Comparison of ENCODE assay signal across 1 cellular context in genomic region chr12:122752464-122753212, GRCh38.
TF ChIP-seq lines count a peak whose summit lies in the region.

Gene DENR, plus strand, starts transcription at chr12:122752824. Its CDS starts 878 bp downstream, at chr12:122753702.

TF ChIP-seq in K562, 482 proteins besides CTCF, POLR2A, EP300 and RAD21 (continued from another document and continues in another):
- TF ChIP-seq CREB3 (tag; conservative IDR thresholded peaks at IDR 0.05; ENCODE audit: low read depth) (no peak), ZBTB8A (IDR thresholded peaks at IDR 0.05; ENCODE audit: partially characterized antibody) (no peak), FOXA3 (CRISPR knock-in tag; conservative IDR thresholded peaks at IDR 0.05 in 1 of 2, IDR thresholded peaks at IDR 0.05 in 1 of 2) (peak in 1 of 2 experiments; percentile 82; a peak in 1 of 4 replicates), MLLT1 (IDR thresholded peaks at IDR 0.05) (0 out of 4 replicates have a peak, but pooled peaks of 1 of the 2 experiments have one; percentile 57), ZNF239 (CRISPR knock-in tag; IDR thresholded peaks at IDR 0.05) (no peak), NCOA2 (IDR thresholded peaks at IDR 0.05; ENCODE audit: partially characterized antibody in 2 of 2) (no peak), E2F1 (CRISPR knock-in tag; IDR thresholded peaks at IDR 0.05) (peak; percentile 67; the same call in 1 of the 2 replicates), ZNF280B (CRISPR knock-in tag; IDR thresholded peaks at IDR 0.05) (no peak), KDM2B (CRISPR knock-in tag; IDR thresholded peaks at IDR 0.05) (no peak), PCBP1 (IDR thresholded peaks at IDR 0.05; ENCODE audit: low read depth, low read length, poor library complexity, severe bottlenecking) (no peak), ATF2 (CRISPR knock-in tag; IDR thresholded peaks at IDR 0.05) (no peak), SMAD3 (CRISPR knock-in tag; conservative IDR thresholded peaks at IDR 0.05) (no peak), ZNF23 (CRISPR knock-in tag; IDR thresholded peaks at IDR 0.05) (no peak), THAP7 (CRISPR knock-in tag; IDR thresholded peaks at IDR 0.05) (no peak), FOXA1 (IDR thresholded peaks at IDR 0.05; ENCODE audit: borderline replicate concordance) (no peak), MAZ (CRISPR knock-in tag; conservative IDR thresholded peaks at IDR 0.05 in 1 of 2, IDR thresholded peaks at IDR 0.05 in 1 of 2) (peak; percentile 85 to 94), CLOCK (CRISPR knock-in tag; IDR thresholded peaks at IDR 0.05; ENCODE audit: borderline replicate concordance) (no peak), BRD9 (IDR thresholded peaks at IDR 0.05; ENCODE audit: low read depth, partially characterized antibody) (no peak), ATF6 (CRISPR knock-in tag; IDR thresholded peaks at IDR 0.05) (no peak; the same call in 1 of the 2 replicates), MTF1 (CRISPR knock-in tag; IDR thresholded peaks at IDR 0.05; ENCODE audit: borderline replicate concordance) (no peak), NEUROD1 (IDR thresholded peaks at IDR 0.05; ENCODE audit: borderline replicate concordance, low read depth, low read length, partially characterized antibody) (peak; percentile 99), ZNF398 (CRISPR knock-in tag; IDR thresholded peaks at IDR 0.05) (no peak), HDAC3 (IDR thresholded peaks at IDR 0.05; ENCODE audit: borderline replicate concordance, partially characterized antibody) (peak; percentile 99), TCF15 (CRISPR knock-in tag; IDR thresholded peaks at IDR 0.05) (no peak), C11orf30 (IDR thresholded peaks at IDR 0.05; ENCODE audit: low read depth) (peak; percentile 75), MITF (IDR thresholded peaks at IDR 0.05) (peak; percentile 76; the same call in 1 of the 2 replicates), CHD2 (IDR thresholded peaks at IDR 0.05; ENCODE audit: low read depth, low read length) (peak; percentile 100), ZNF668 (CRISPR knock-in tag; IDR thresholded peaks at IDR 0.05) (no peak), RAD51 (IDR thresholded peaks at IDR 0.05; ENCODE audit: borderline replicate concordance, low read depth) (no peak), TFAM (CRISPR knock-in tag; conservative IDR thresholded peaks at IDR 0.05) (no peak), ZNF282 (CRISPR knock-in tag; IDR thresholded peaks at IDR 0.05) (no peak), SMARCC2 (IDR thresholded peaks at IDR 0.05; ENCODE audit: low read depth) (no peak)
